In genomic region chr2:135741395-135742306, GRCh38 we compare ENCODE assay signal across 8 cellular contexts. TPM values are rescaled to one million over a fixed set of nuclear protein-coding genes. Genes with fewer than 3 reads are reported as not detected.
DNase-seq lines count a peak whose midpoint lies in the region; TF ChIP-seq lines count a peak whose summit lies in the region.

UBXN4 (plus strand) TSS chr2:135741855; CDS start chr2:135741930, 75 bp downstream.

- H3K56ac ChIP-seq in H9 (ENCODE audit: insufficient read length, low read depth, low read length), result peak within 1 kb of the TSS; percentile 13

- no peak within 1 kb of the TSS for H2AK5ac ChIP-seq in H9 (ENCODE audit: insufficient read length, low read length)

- H3K9me3 Mint-ChIP-seq in H9 (no peaks in the 10 kb centered on the region; a peak in 1 of 5 replicates), neural crest cell (peaks cover 3% of the 10 kb centered on the region)

- H3K4me3 ChIP-seq in MG63, result peak within 1 kb of the TSS; percentile 89
- peak within 1 kb of the TSS; percentile 87 for H3K4me3 ChIP-seq in fibroblast of villous mesenchyme (ENCODE audit: low read depth, low read length)

- H2BK120ac ChIP-seq in H9 (ENCODE audit: low read depth, low read length, poor library complexity, severe bottlenecking), result no peak within 1 kb of the TSS

- H3K27ac Mint-ChIP-seq in H9 (peak within 1 kb of the TSS; percentile 91 to 99 (median 96)), neural crest cell (ENCODE audit: unreplicated experiment) (peak within 1 kb of the TSS; percentile 100)

- in situ Hi-C loops in G401 (cut with HindIII; ENCODE audit: low sequenced_read_pairs), result no loop called here

- no peaks in the 10 kb centered on the region for H3K79me1 ChIP-seq in H9 (ENCODE audit: insufficient read depth, low read depth, low read length, poor library complexity, severe bottlenecking)

- peaks cover 15% of the 10 kb centered on the region; the same call in 1 of the 2 replicates for H3K79me2 ChIP-seq in H9 (ENCODE audit: insufficient read depth, low read length)

- no peak within 1 kb of the TSS for H3K23ac ChIP-seq in H9 (ENCODE audit: insufficient read length, low read depth, low read length)

- H4K5ac ChIP-seq in H9 (ENCODE audit: insufficient read length, low read depth, low read length), result peak within 1 kb of the TSS; percentile 8

- no peaks in the 10 kb centered on the region for H3K4me1 ChIP-seq in H9 (ENCODE audit: insufficient read depth, low read length)

- H2BK12ac ChIP-seq in H9 (ENCODE audit: insufficient read length, low read depth, low read length), result no peak within 1 kb of the TSS

- H3K27me3 Mint-ChIP-seq in H9 (ENCODE audit: low read depth) (no peaks in the 10 kb centered on the region), neural crest cell (ENCODE audit: low read depth) (no peaks in the 10 kb centered on the region)

- DNase-seq in G401 (ENCODE audit: low spot score) (peak; percentile 99), H9 (peak; percentile 99), MG63 (peak; percentile 99), SIG-M5 (lab: John Stamatoyannopoulos, UW) (peak; percentile 95), activated gamma-delta T cell treated with Interleukin-2 at 50 U/mL for 16 hours (peak; percentile 93), fibroblast of villous mesenchyme (ENCODE audit: low read depth) (peak; percentile 99), neural crest cell (ENCODE audit: low read depth, low spot score) (peak; percentile 85), stromal cell of bone marrow (ENCODE audit: low read depth) (peak; percentile 98)

- H2BK20ac ChIP-seq in H9 (ENCODE audit: low read depth, low read length, poor library complexity, severe bottlenecking), result no peak within 1 kb of the TSS

- H3K36me3 ChIP-seq in MG63, result peaks cover 19% of the 10 kb centered on the region

- H2BK5ac ChIP-seq in H9 (ENCODE audit: insufficient read length, low read length), result no peak within 1 kb of the TSS

- peak within 1 kb of the TSS; percentile 51 for H4K91ac ChIP-seq in H9 (ENCODE audit: insufficient read length, low read depth, low read length)

- peaks cover 0 to 3% (median 0%) of the 10 kb centered on the region in 3 experiments; a peak in 3 of 7 replicates for H3K36me3 Mint-ChIP-seq in H9 (ENCODE audit: insufficient read depth in 1 of 3, low read depth in 3 of 3)
- H3K36me3 Mint-ChIP-seq in neural crest cell (ENCODE audit: low read depth), result peaks cover 3% of the 10 kb centered on the region

- H3K27ac ChIP-seq in H9 (ENCODE audit: insufficient read length, low read depth, low read length), result peak within 1 kb of the TSS; percentile 75

- peak within 1 kb of the TSS; percentile 88 for H3K9ac ChIP-seq in H9 (ENCODE audit: extremely low read depth, insufficient read length, low read length)

- WGBS in H9 (ENCODE audit: extremely low coverage, insufficient read length, low lambda C conversion rate), result no CpG with 5 or more reads among the region's 92 CpGs

- TF ChIP-seq CTCF in H9 (conservative IDR thresholded peaks at IDR 0.05), result peak; percentile 85
- TF ChIP-seq CTCF in fibroblast of villous mesenchyme (IDR thresholded peaks at IDR 0.05; ENCODE audit: insufficient read depth, low read depth, low read length), result peak; percentile 38
- peak; percentile 70 for TF ChIP-seq CTCF in neural crest cell (conservative IDR thresholded peaks at IDR 0.05)

- H2AFZ ChIP-seq in H9 (ENCODE audit: low read length), result no peak within 1 kb of the TSS

- H3K4me3 Mint-ChIP-seq in H9 (peak within 1 kb of the TSS; percentile 95 to 98), neural crest cell (peak within 1 kb of the TSS; percentile 96)

- H3K14ac ChIP-seq in H9 (ENCODE audit: insufficient read depth, low read length), result peak within 1 kb of the TSS; percentile 80

- no peaks in the 10 kb centered on the region for H3K23me2 ChIP-seq in H9 (ENCODE audit: insufficient read length, low read depth, low read length, poor library complexity, severe bottlenecking)

- no peak within 1 kb of the TSS for H3K4ac ChIP-seq in H9 (ENCODE audit: low read depth, low read length)

- H3K4me1 Mint-ChIP-seq in H9, result peaks cover 16 to 17% of the 10 kb centered on the region in 2 experiments
- peaks cover 27% of the 10 kb centered on the region for H3K4me1 Mint-ChIP-seq in neural crest cell

- H3K9me3 ChIP-seq in H9 (ENCODE audit: control insufficient read depth, low read depth, low read length) (no peaks in the 10 kb centered on the region), MG63 (0 out of 2 replicates have a peak, but pooled peaks cover 3% of the 10 kb centered on the region)

- no peak within 1 kb of the TSS for H4K8ac ChIP-seq in H9 (replicated peaks; ENCODE audit: insufficient read length, low read depth, low read length)

- H3K27me3 ChIP-seq in H9 (ENCODE audit: insufficient read depth, low read length) (no peaks in the 10 kb centered on the region), MG63 (no peaks in the 10 kb centered on the region)

- H4K20me1 ChIP-seq in H9 (ENCODE audit: control insufficient read depth, insufficient read depth, insufficient read length), result no peaks in the 10 kb centered on the region

- H3K4me2 ChIP-seq in H9 (ENCODE audit: insufficient read depth, insufficient read length, low read length), result peak within 1 kb of the TSS; percentile 68

- peak within 1 kb of the TSS; percentile 25 for H3K18ac ChIP-seq in H9 (ENCODE audit: insufficient read length, low read depth, low read length)

- no peak within 1 kb of the TSS for H3T11ph ChIP-seq in H9 (ENCODE audit: low read length)

- H2BK15ac ChIP-seq in H9 (ENCODE audit: low read depth, low read length), result no peak within 1 kb of the TSS

RNA-seq across cellular contexts. Expression of gene UBXN4, which starts in this region (rescaled TPM):
- total RNA-seq in G401 (2014; rRNA removed; shearing (Covaris generic)), result 58.6 and 73.5 TPM in 2 replicates
- total RNA-seq in H9 (2021) (65.4 and 71.2 TPM in 2 replicates), fibroblast of villous mesenchyme (66.7 and 96.3 TPM in 2 replicates), neural crest cell (79.0 and 90.6 TPM in 2 replicates)
- 46.3 and 63.0 TPM in 2 replicates for total RNA-seq in MG63 (2014; rRNA removed; shearing (Covaris generic); ENCODE audit: low replicate concordance)

Comparison
In these comparisons a context has a peak if more than half of its experiments do, and no peak if none do; other contexts are left out.
1. Peak in every context shown above with its lines: DNase-seq, H3K4me3 ChIP-seq and H3K27ac ChIP-seq.